Comparison of ENCODE assay signal across 15 cellular contexts in genomic region chr6:42627044-42627443, GRCh38.
DNase-seq lines count a peak whose midpoint lies in the region; ATAC-seq, FAIRE-seq and TF ChIP-seq lines count a peak whose summit lies in the region.
"Had no signal": no experiment of that assay in that cellular context is flagged by ENCODE, and none has a peak within 500 bp of the region (broad histone marks: within the 10 kb centered on the region; RNA-seq: fewer than 3 reads in every experiment).

No MANE protein-coding gene starts in this region.

- BruUV-seq in Caco-2 (replicated peaks; lab: Mats Ljungman, UMichigan): no TSS peak

- ATAC-seq in A549: no peak
- no peak for ATAC-seq in activated naive CD8-positive, alpha-beta T cell treated with anti-CD3 and anti-CD28 coated beads, Interleukin-2, amount 50 U/mL, for 24 hours
- no peak for ATAC-seq in naive B cell (ENCODE audit: low read depth in 2 of 2)
- ATAC-seq in HG02973 (IDR thresholded peaks at IDR 0.05; ENCODE audit: unreplicated experiment): no peak
- ATAC-seq in GM21529 (IDR thresholded peaks at IDR 0.05; ENCODE audit: unreplicated experiment): no peak

- H3K27me3 Mint-ChIP-seq in Caco-2 (ENCODE audit: insufficient read depth, unreplicated experiment) (no peaks in the 10 kb centered on the region), naive B cell (no peaks in the 10 kb centered on the region)
- H3K27me3 Mint-ChIP-seq in activated naive CD8-positive, alpha-beta T cell treated with anti-CD3 and anti-CD28 coated beads, Interleukin-2, amount 50 U/mL, for 24 hours: no peaks in the 10 kb centered on the region

- intact Hi-C loops in Caco-2 (cut with micrococcal nuclease; ENCODE audit: unreplicated experiment): no loop called here

- TF ChIP-seq CTCF in A549 (IDR thresholded peaks at IDR 0.05): no peak
- TF ChIP-seq CTCF in Caco-2 (IDR thresholded peaks at IDR 0.05; ENCODE audit: insufficient read depth in 1 of 2, low read depth in 1 of 2, low read length in 1 of 2, severe bottlenecking in 1 of 2, unreplicated experiment in 1 of 2): no peak

- CTCF ChIA-PET in A549 (lab: Yijun Ruan, JAX): interaction anchor here (1.2 kb wide), 1 partner anchor 35 kb away, joined by 4 read pairs; no protein-coding TSS in a partner anchor
- CTCF ChIA-PET in Caco-2 (lab: Charles Lee): no interaction called here

- no peaks in the 10 kb centered on the region; the same call in 1 of the 2 replicates for H3K36me3 ChIP-seq in Caco-2 (ENCODE audit: control insufficient read depth, insufficient read depth, low read length)

- no peak for TF ChIP-seq EP300 in A549 (IDR thresholded peaks at IDR 0.05)

- POLR2A ChIA-PET in A549 (lab: Yijun Ruan, JAX): no interaction called here
- POLR2A ChIA-PET in Caco-2 (lab: Charles Lee): no interaction called here

- TF ChIP-seq POLR2A in A549 (IDR thresholded peaks at IDR 0.05; ENCODE audit: low read length): no peak

- H3K27ac Mint-ChIP-seq in Caco-2 (ENCODE audit: unreplicated experiment) (peak overlapping the region; percentile 72), naive B cell (peak overlapping the region in 4 of 6 donors; percentile 27 to 50 (median 38))
- H3K27ac Mint-ChIP-seq in activated naive CD8-positive, alpha-beta T cell treated with anti-CD3 and anti-CD28 coated beads, Interleukin-2, amount 50 U/mL, for 24 hours: peak overlapping the region; percentile 4

- 94% methylated on average over 1 of the region's 1 CpG for WGBS in A549 (ENCODE audit: missing lambda C conversion rate)

- no peak for TF ChIP-seq RAD21 in A549 (conservative IDR thresholded peaks at IDR 0.05 in 1 of 2, IDR thresholded peaks at IDR 0.05 in 1 of 2)

- H3K4me1 ChIP-seq in A549 (peaks cover 16% of the 10 kb centered on the region), Caco-2 (peaks cover 14% of the 10 kb centered on the region)

- H3K4me1 Mint-ChIP-seq in Caco-2 (ENCODE audit: low read depth, unreplicated experiment) (peaks cover 18% of the 10 kb centered on the region), naive B cell (peaks cover 0 to 6% (median 3%) of the 10 kb centered on the region in 3 donors)
- peaks cover 5% of the 10 kb centered on the region for H3K4me1 Mint-ChIP-seq in activated naive CD8-positive, alpha-beta T cell treated with anti-CD3 and anti-CD28 coated beads, Interleukin-2, amount 50 U/mL, for 24 hours

- peak overlapping the region; percentile 14 for H3K4me3 Mint-ChIP-seq in Caco-2 (ENCODE audit: unreplicated experiment)
- no peak overlapping the region for H3K4me3 Mint-ChIP-seq in activated naive CD8-positive, alpha-beta T cell treated with anti-CD3 and anti-CD28 coated beads, Interleukin-2, amount 50 U/mL, for 24 hours
- H3K4me3 Mint-ChIP-seq in naive B cell: no peak overlapping the region

- peak overlapping the region in 1 of 2 experiments; percentile 17; a peak in 1 of 6 replicates for H3K27ac ChIP-seq in A549

- no peaks in the 10 kb centered on the region for H3K27me3 ChIP-seq in Caco-2 (replicated peaks; ENCODE audit: control insufficient read depth, insufficient read depth, low read length)

- H3K9me3 ChIP-seq in A549: no peaks in the 10 kb centered on the region
- no peaks in the 10 kb centered on the region for H3K9me3 ChIP-seq in Caco-2

- DNase-seq in A549 (ENCODE audit: low read depth in 1 of 2, low spot score in 1 of 2) (no peak), Caco-2 (peak in 1 of 2 experiments; percentile 1), naive B cell (no peak), midbrain (lab: John Stamatoyannopoulos, UW) (no peak), hepatic stellate cell (ENCODE audit: low spot score) (no peak)
- no peak for DNase-seq in activated naive CD8-positive, alpha-beta T cell treated with anti-CD3 and anti-CD28 coated beads, Interleukin-2, amount 50 U/mL, for 24 hours
- DNase-seq: DMS53, Karpas-422, NCI-H1105 treated with DMSO at 0.1 percent for 48 hours, NCI-H187 treated with DMSO at 0.1 percent for 48 hours, NCI-H446, NCI-H774 had no signal

- H3K36me3 Mint-ChIP-seq in Caco-2 (ENCODE audit: insufficient read depth, unreplicated experiment) (peaks cover 44% of the 10 kb centered on the region), naive B cell (peaks cover 6 to 9% of the 10 kb centered on the region in 2 donors)
- H3K36me3 Mint-ChIP-seq in activated naive CD8-positive, alpha-beta T cell treated with anti-CD3 and anti-CD28 coated beads, Interleukin-2, amount 50 U/mL, for 24 hours (ENCODE audit: low read depth): peaks cover 17% of the 10 kb centered on the region

- FAIRE-seq in A549 (lab: Jason Lieb, UNC): no peak
- FAIRE-seq: GM12891 had no signal

- no peaks in the 10 kb centered on the region for H3K9me3 Mint-ChIP-seq in Caco-2 (ENCODE audit: unreplicated experiment)
- H3K9me3 Mint-ChIP-seq in activated naive CD8-positive, alpha-beta T cell treated with anti-CD3 and anti-CD28 coated beads, Interleukin-2, amount 50 U/mL, for 24 hours: no peaks in the 10 kb centered on the region
- no peaks in the 10 kb centered on the region for H3K9me3 Mint-ChIP-seq in naive B cell

- H3K4me3 ChIP-seq in A549: no peak overlapping the region
- H3K4me3 ChIP-seq in Caco-2 (ENCODE audit: low read depth, low read length): no peak overlapping the region

- H3K4me2 ChIP-seq in A549: peak overlapping the region; percentile 36; the same call in 2 of the 3 replicates

TF ChIP-seq in A549, 52 proteins besides CTCF, POLR2A, EP300 and RAD21:
- TF ChIP-seq ZNF302 (CRISPR knock-in tag; IDR thresholded peaks at IDR 0.05): no peak
- TF ChIP-seq KDM5A (IDR thresholded peaks at IDR 0.05): no peak
- TF ChIP-seq ZSCAN20 (CRISPR knock-in tag; IDR thresholded peaks at IDR 0.05): no peak
- TF ChIP-seq MYC (IDR thresholded peaks at IDR 0.05; ENCODE audit: borderline replicate concordance, low read length): no peak
- no peak for TF ChIP-seq FOSL2 (IDR thresholded peaks at IDR 0.05)
- TF ChIP-seq FOSL2 (CRISPR knock-in tag; IDR thresholded peaks at IDR 0.05): no peak
- no peak for TF ChIP-seq ZC3H11A (IDR thresholded peaks at IDR 0.05)
- no peak for TF ChIP-seq GATA3 (IDR thresholded peaks at IDR 0.05; ENCODE audit: borderline replicate concordance)
- TF ChIP-seq PBX3 (IDR thresholded peaks at IDR 0.05): no peak
- TF ChIP-seq HMGXB4 (CRISPR knock-in tag; IDR thresholded peaks at IDR 0.05; ENCODE audit: borderline replicate concordance): no peak
- TF ChIP-seq RARB (CRISPR knock-in tag; IDR thresholded peaks at IDR 0.05): no peak
- TF ChIP-seq JUN (IDR thresholded peaks at IDR 0.05): no peak
- TF ChIP-seq CEBPB (IDR thresholded peaks at IDR 0.05): no peak
- TF ChIP-seq PHF8 (IDR thresholded peaks at IDR 0.05; ENCODE audit: borderline replicate concordance, low read depth): no peak
- TF ChIP-seq HOXA7 (CRISPR knock-in tag; IDR thresholded peaks at IDR 0.05): no peak
- TF ChIP-seq ZFP36 (IDR thresholded peaks at IDR 0.05; ENCODE audit: borderline replicate concordance, partially characterized antibody): no peak
- TF ChIP-seq ESRRA (IDR thresholded peaks at IDR 0.05; ENCODE audit: borderline replicate concordance, low read length): no peak
- TF ChIP-seq HES2 (IDR thresholded peaks at IDR 0.05): no peak

Comparison
In these comparisons a context has a peak if more than half of its experiments do, and no peak if none do; other contexts are left out.
1. H3K27ac Mint-ChIP-seq: peak in every context shown above with its lines; median percentile 72 in Caco-2; 38 in naive B cell; 4 in activated naive CD8-positive, alpha-beta T cell treated with anti-CD3 and anti-CD28 coated beads, Interleukin-2, amount 50 U/mL, for 24 hours.